In the genomic region with DNA sequence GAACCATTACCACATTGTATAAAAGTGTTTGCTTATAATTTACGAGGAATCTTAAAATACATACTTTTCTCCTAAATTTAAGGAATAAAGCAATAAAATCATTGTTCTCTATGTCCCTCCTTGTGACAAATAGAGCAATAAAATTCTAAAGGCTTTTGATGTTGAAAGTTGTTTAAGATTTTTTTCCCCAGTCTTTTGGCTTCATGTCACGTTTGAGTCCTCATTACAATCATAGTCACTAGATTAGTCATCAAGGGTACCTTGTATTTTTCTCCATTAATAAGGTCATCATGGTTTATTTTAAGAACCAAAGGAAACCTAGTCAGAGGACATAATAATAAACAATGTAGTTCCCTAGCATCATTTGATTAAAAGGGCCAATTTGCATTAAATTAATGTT, we compare ENCODE assay signal across 12 cellular contexts. TPM values are rescaled to one million over a fixed set of nuclear protein-coding genes. Genes with fewer than 3 reads are reported as not detected.
DNase-seq lines count a peak whose midpoint lies in the region; ATAC-seq and TF ChIP-seq lines count a peak whose summit lies in the region.
"Had no signal": no experiment of that assay in that cellular context is flagged by ENCODE, and none has a peak within 500 bp of the region (broad histone marks: within the 10 kb centered on the region; RNA-seq: fewer than 3 reads in every experiment).

No MANE protein-coding gene starts in this region.

- H3K9me3 ChIP-seq in esophagus muscularis mucosa (no peaks in the 10 kb centered on the region), prostate gland (no peaks in the 10 kb centered on the region), MM.1S (replicated peaks; ENCODE audit: insufficient read depth, low read length) (no peaks in the 10 kb centered on the region)

- H3K79me2 ChIP-seq in MM.1S (ENCODE audit: low read length), result peaks cover 29% of the 10 kb centered on the region

- H3K27me3 Mint-ChIP-seq in activated CD8-positive, alpha-beta T cell treated with anti-CD3 and anti-CD28 coated beads for 36 hours, result peaks cover 2% of the 10 kb centered on the region

- no peak for TF ChIP-seq CTCF in esophagus muscularis mucosa (IDR thresholded peaks at IDR 0.05)
- TF ChIP-seq CTCF in prostate gland (IDR thresholded peaks at IDR 0.05), result no peak
- TF ChIP-seq CTCF in activated CD8-positive, alpha-beta T cell treated with anti-CD3 and anti-CD28 coated beads for 36 hours (IDR thresholded peaks at IDR 0.05), result no peak
- TF ChIP-seq CTCF in MM.1S (IDR thresholded peaks at IDR 0.05; ENCODE audit: low read length), result no peak

- H3K4me2 ChIP-seq in MM.1S (ENCODE audit: low read depth, low read length), result no peak overlapping the region

- peaks cover 19% of the 10 kb centered on the region for H3F3A ChIP-seq in MM.1S (ENCODE audit: insufficient read depth, low read length)

- WGBS in esophagus muscularis mucosa, result 38% methylated on average over 2 of the region's 2 CpGs
- WGBS in prostate gland, result 10% methylated on average over 2 of the region's 2 CpGs

- CTCF ChIA-PET in activated CD8-positive, alpha-beta T cell treated with anti-CD3 and anti-CD28 coated beads for 36 hours (lab: Charles Lee), result interaction anchor here (1.6 to 1.7 kb wide), 2 partner anchors 10 to 11 kb away, joined by 6 to 9 read pairs; no protein-coding TSS in a partner anchor

- H3K4me3 Mint-ChIP-seq in activated CD8-positive, alpha-beta T cell treated with anti-CD3 and anti-CD28 coated beads for 36 hours, result no peak overlapping the region

- H4K20me1 ChIP-seq in MM.1S (ENCODE audit: insufficient read depth, low read length), result no peaks in the 10 kb centered on the region

- H3K36me3 ChIP-seq in esophagus muscularis mucosa, result peaks cover 25 to 45% (median 33%) of the 10 kb centered on the region in 4 donors
- H3K36me3 ChIP-seq in prostate gland, result peaks cover 3 to 10% of the 10 kb centered on the region in 2 donors
- H3K36me3 ChIP-seq in MM.1S (replicated peaks; ENCODE audit: insufficient read depth, low read length), result no peaks in the 10 kb centered on the region

- H3K27me3 ChIP-seq in esophagus muscularis mucosa (no peaks in the 10 kb centered on the region), prostate gland (replicated peaks; ENCODE audit: insufficient read depth) (no peaks in the 10 kb centered on the region), MM.1S (replicated peaks; ENCODE audit: insufficient read depth, low read length) (no peaks in the 10 kb centered on the region)

- peak; percentile 45 for DNase-seq in COLO829 (ENCODE audit: low spot score)
- peak; percentile 50 for DNase-seq in RPMI7951 (ENCODE audit: low read depth)
- no peak for DNase-seq in esophagus muscularis mucosa (ENCODE audit: extremely low spot score)
- DNase-seq in prostate gland (ENCODE audit: low spot score), result no peak
- no peak for DNase-seq in activated CD8-positive, alpha-beta T cell treated with anti-CD3 and anti-CD28 coated beads for 36 hours
- DNase-seq in MM.1S, result no peak
- DNase-seq in caudate nucleus (lab: John Stamatoyannopoulos, UW), result no peak
- DNase-seq: NCI-H2171 treated with DMSO at 0.1 percent for 48 hours; stimulated activated CD4-positive, alpha-beta T cell treated with anti-CD3 and anti-CD28 coated beads, Interleukin-2, amount 100 ng/mL, for 24 hours had no signal

- H3K36me3 Mint-ChIP-seq in activated CD8-positive, alpha-beta T cell treated with anti-CD3 and anti-CD28 coated beads for 36 hours (ENCODE audit: low read depth), result peaks cover 34% of the 10 kb centered on the region

- no peaks in the 10 kb centered on the region for H3K9me2 ChIP-seq in MM.1S (replicated peaks; ENCODE audit: insufficient read depth, low read length)

- H3K27ac Mint-ChIP-seq in activated CD8-positive, alpha-beta T cell treated with anti-CD3 and anti-CD28 coated beads for 36 hours, result no peak overlapping the region
- H3K27ac Mint-ChIP-seq: activated naive CD4-positive, alpha-beta T cell treated with anti-CD3 and anti-CD28 coated beads, Interleukin-2, amount 50 U/mL, for 72 hours had no signal

- POLR2A ChIA-PET in activated CD8-positive, alpha-beta T cell treated with anti-CD3 and anti-CD28 coated beads for 36 hours (lab: Charles Lee), result no interaction called here

- TF ChIP-seq POLR2A in esophagus muscularis mucosa (IDR thresholded peaks at IDR 0.05; ENCODE audit: low read depth) (no peak), prostate gland (IDR thresholded peaks at IDR 0.05) (no peak)

- peaks cover 29 to 43% (median 41%) of the 10 kb centered on the region in 4 donors for H3K4me1 ChIP-seq in esophagus muscularis mucosa
- H3K4me1 ChIP-seq in prostate gland (replicated peaks), result peaks cover 11% of the 10 kb centered on the region
- no peaks in the 10 kb centered on the region for H3K4me1 ChIP-seq in MM.1S (ENCODE audit: low read length)

- intact Hi-C loops in esophagus muscularis mucosa (cut with DNase I) (loop anchor here (5.0 to 10.0 kb wide), 3 partner anchors 142 to 980 kb away; a partner anchor contains a TSS), prostate gland (cut with DNase I) (loop anchor here (5.0 to 10.0 kb wide), 3 partner anchors 178 to 590 kb away; a partner anchor contains a TSS)
- intact Hi-C loops in activated CD8-positive, alpha-beta T cell treated with anti-CD3 and anti-CD28 coated beads for 36 hours (cut with micrococcal nuclease), result loop anchor here (5.0 kb wide), 1 partner anchor 68 kb away; a partner anchor contains a TSS

- H3K9me3 Mint-ChIP-seq in activated CD8-positive, alpha-beta T cell treated with anti-CD3 and anti-CD28 coated beads for 36 hours, result no peaks in the 10 kb centered on the region
- H3K9me3 Mint-ChIP-seq: activated naive CD4-positive, alpha-beta T cell treated with anti-CD3 and anti-CD28 coated beads, Interleukin-2, amount 50 U/mL, for 72 hours had no signal

- H3K4me3 ChIP-seq in esophagus muscularis mucosa (peak overlapping the region in 3 of 4 donors; percentile 7 to 22 (median 19)), prostate gland (no peak overlapping the region), MM.1S (ENCODE audit: low read length) (no peak overlapping the region)

- no peak overlapping the region for H3K9ac ChIP-seq in MM.1S (ENCODE audit: low read length)

- TF ChIP-seq EP300 in esophagus muscularis mucosa (IDR thresholded peaks at IDR 0.05), result no peak

- peak overlapping the region; percentile 95 to 99 (median 99) for H3K27ac ChIP-seq in esophagus muscularis mucosa (replicated peaks in 1 of 4)
- peak overlapping the region; percentile 15 to 43 for H3K27ac ChIP-seq in prostate gland
- no peak overlapping the region for H3K27ac ChIP-seq in MM.1S (ENCODE audit: low read length)
- no peak overlapping the region for H3K27ac ChIP-seq in caudate nucleus (ENCODE audit: low read depth, low read length)

- no peak for ATAC-seq in activated CD8-positive, alpha-beta T cell treated with anti-CD3 and anti-CD28 coated beads for 36 hours
- no peak for ATAC-seq in GM19395 (IDR thresholded peaks at IDR 0.05; ENCODE audit: unreplicated experiment)
- ATAC-seq: activated naive CD4-positive, alpha-beta T cell treated with anti-CD3 and anti-CD28 coated beads, Interleukin-2, amount 50 U/mL, for 72 hours; HepG2 had no signal

- no peak overlapping the region for H2AFZ ChIP-seq in MM.1S (ENCODE audit: low read length)

- H3K4me1 Mint-ChIP-seq in activated CD8-positive, alpha-beta T cell treated with anti-CD3 and anti-CD28 coated beads for 36 hours (ENCODE audit: low read depth), result peaks cover 25% of the 10 kb centered on the region

RNA-seq across cellular contexts. Expression of a gene that starts 3.2 kb away (rescaled TPM):
- 9.5 and 11.5 TPM in 2 replicates for total RNA-seq in RPMI7951 (2014; rRNA removed; shearing (Covaris generic))
- 10 to 100 TPM; 15.3 to 23.2 (median 18.5) TPM for total RNA-seq in esophagus muscularis mucosa
- 10 to 100 TPM; 13.3 to 14.1 TPM for total RNA-seq in prostate gland
- total RNA-seq in activated CD8-positive, alpha-beta T cell treated with anti-CD3 and anti-CD28 coated beads for 36 hours, result 10 to 100 TPM in 1 of 2 experiments, 1 to 10 TPM in 1; 9.6 to 11.8 TPM

RNA-seq across cellular contexts. Expression of a gene that starts 45.4 kb away (rescaled TPM):
- total RNA-seq in RPMI7951 (2014; rRNA removed; shearing (Covaris generic)), result 19.4 and 21.5 TPM in 2 replicates
- total RNA-seq in esophagus muscularis mucosa (10 to 100 TPM; 66.9 to 96.2 (median 72.1) TPM), prostate gland (100 to 1,000 TPM; 108 to 123 TPM)
- 10 to 100 TPM; 85.2 to 88.2 TPM for total RNA-seq in activated CD8-positive, alpha-beta T cell treated with anti-CD3 and anti-CD28 coated beads for 36 hours

Comparison
In these comparisons a context has a peak if more than half of its experiments do, and no peak if none do; other contexts are left out.
1. DNase-seq: peak in COLO829 (single experiment) and RPMI7951 (single experiment); none in esophagus muscularis mucosa (single experiment), prostate gland (single experiment), activated CD8-positive, alpha-beta T cell treated with anti-CD3 and anti-CD28 coated beads for 36 hours (single experiment), MM.1S (single experiment) and caudate nucleus (0 of 61).
2. H3K27ac ChIP-seq: peak in esophagus muscularis mucosa (4 of 4) and prostate gland (2 of 2); none in MM.1S (single experiment) and caudate nucleus (single experiment).
3. H3K4me3 ChIP-seq: peak in esophagus muscularis mucosa (3 of 4); none in prostate gland (0 of 2) and MM.1S (single experiment).